In the genomic region with DNA sequence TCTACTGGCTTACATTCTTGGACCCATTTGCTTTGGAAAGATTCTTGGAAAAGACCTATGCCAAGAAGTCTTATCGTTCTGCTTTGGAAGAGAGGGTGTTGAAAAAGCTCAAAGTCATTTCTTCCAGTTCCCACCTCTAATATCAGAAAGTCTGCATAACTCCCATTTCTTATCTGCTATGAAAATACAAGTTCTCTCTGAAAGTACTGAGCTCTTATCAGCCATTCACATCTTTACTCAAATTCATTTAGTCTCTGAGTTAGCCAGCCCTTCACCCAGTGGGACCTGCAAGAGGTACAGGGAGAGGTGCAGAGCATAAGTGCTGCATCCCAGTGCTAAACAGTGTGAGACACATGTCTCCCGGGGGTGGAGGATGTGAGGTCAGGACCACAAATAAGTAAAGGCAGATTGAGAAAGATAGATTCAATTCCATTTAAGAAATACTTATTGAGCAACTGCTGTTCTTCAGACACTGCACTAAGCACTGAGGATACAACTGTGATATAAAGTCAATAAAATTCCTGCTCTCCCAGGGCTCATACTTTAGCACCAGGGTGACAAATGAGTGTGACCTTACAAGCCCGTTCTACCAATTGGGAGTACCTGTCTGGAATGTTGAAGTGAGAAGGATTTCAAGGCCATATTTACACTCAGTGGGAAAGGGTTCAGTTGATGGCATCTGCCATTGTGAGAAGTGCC, we compare ENCODE assay signal across 10 cellular contexts.
A peak's percentile ranks its signal among the peaks of the same experiment; 100 is the strongest.
DNase-seq lines count a peak whose midpoint lies in the region; ATAC-seq and TF ChIP-seq lines count a peak whose summit lies in the region.
"Had no signal": no experiment of that assay in that cellular context is flagged by ENCODE, and none has a peak within 500 bp of the region (broad histone marks: within the 10 kb centered on the region; RNA-seq: fewer than 3 reads in every experiment).

No MANE protein-coding gene starts in this region.

- peak overlapping the region; percentile 28; the same call in 1 of the 2 replicates for H3K23ac ChIP-seq in IMR-90 (ENCODE audit: low read depth, low read length)

- H3K9me1 ChIP-seq in IMR-90 (ENCODE audit: insufficient read depth, low read length), result peaks cover 15% of the 10 kb centered on the region

- H2BK120ac ChIP-seq in IMR-90 (ENCODE audit: low read depth, low read length), result peak overlapping the region; percentile 95

- intact Hi-C loops in IMR-90 (cut with micrococcal nuclease) (no loop called here), ascending aorta (cut with DNase I) (no loop called here)

- H3K4me1 ChIP-seq in IMR-90 (ENCODE audit: control insufficient read depth, insufficient read depth, low read length), result peaks cover 22% of the 10 kb centered on the region
- no peaks in the 10 kb centered on the region for H3K4me1 ChIP-seq in ascending aorta
- H3K4me1 ChIP-seq in neutrophil (ENCODE audit: control insufficient read depth in 1 of 2, insufficient read depth in 1 of 2, low read depth in 1 of 2, low read length in 1 of 2), result peaks cover 36 to 37% of the 10 kb centered on the region in 2 experiments
- H3K4me1 ChIP-seq: psoas muscle had no signal

- peak overlapping the region; percentile 90 for H3K4ac ChIP-seq in IMR-90 (ENCODE audit: low read depth, low read length)

- H3K9ac ChIP-seq in IMR-90 (ENCODE audit: low read depth, low read length), result no peak overlapping the region

- H3K14ac ChIP-seq in IMR-90 (replicated peaks; ENCODE audit: low read depth, low read length), result peak overlapping the region; percentile 77

- TF ChIP-seq POLR2A in IMR-90 (IDR thresholded peaks at IDR 0.05; ENCODE audit: low read depth, low read length), result no peak

- H3K27ac ChIP-seq in IMR-90 (ENCODE audit: insufficient read depth, low read length) (peak overlapping the region; percentile 79), ascending aorta (peak overlapping the region; percentile 11 to 30), neutrophil (peak overlapping the region; percentile 19)
- H3K27ac ChIP-seq: psoas muscle had no signal

- CTCF ChIA-PET in IMR-90 (lab: Yijun Ruan, JAX), result interaction anchor here (0.6 kb wide), 1 partner anchor 44 kb away, joined by 8 read pairs; no protein-coding TSS in a partner anchor

- no peak overlapping the region for H3K56ac ChIP-seq in IMR-90 (ENCODE audit: extremely low read depth, insufficient read depth, low read length)

- no peak for TF ChIP-seq RAD21 in IMR-90 (IDR thresholded peaks at IDR 0.05; ENCODE audit: low read length)

- peak overlapping the region; percentile 64; the same call in 2 of the 3 replicates for H2BK15ac ChIP-seq in IMR-90 (ENCODE audit: low read depth, low read length)

- TF ChIP-seq CTCF in IMR-90 (conservative IDR thresholded peaks at IDR 0.05; ENCODE audit: low read depth, low read length) (no peak), ascending aorta (IDR thresholded peaks at IDR 0.05) (no peak), neutrophil (IDR thresholded peaks at IDR 0.05) (no peak)

- no CpG with 5 or more reads among the region's 3 CpGs for WGBS in IMR-90 (ENCODE audit: extremely low coverage in 2 of 2, insufficient read length in 1 of 2), 2 experiments

- H3K9me3 ChIP-seq in IMR-90 (ENCODE audit: control insufficient read depth, insufficient read depth, low read length) (no peaks in the 10 kb centered on the region), ascending aorta (no peaks in the 10 kb centered on the region), neutrophil (no peaks in the 10 kb centered on the region)

- dilution Hi-C loops in IMR-90 (cut with HindIII; ENCODE audit: low sequenced_read_pairs, unreplicated experiment), result no loop called here

- H3K4me3 ChIP-seq in IMR-90 (ENCODE audit: insufficient read depth, low read depth, low read length) (no peak overlapping the region), ascending aorta (no peak overlapping the region), neutrophil (ENCODE audit: low read depth in 1 of 2, low read length in 1 of 2) (no peak overlapping the region)
- H3K4me3 ChIP-seq: psoas muscle had no signal

- H3K36me3 ChIP-seq in IMR-90 (ENCODE audit: control insufficient read depth, insufficient read depth, low read length) (peaks cover 4% of the 10 kb centered on the region), ascending aorta (peaks cover 11 to 31% of the 10 kb centered on the region in 2 donors), neutrophil (peaks cover 39% of the 10 kb centered on the region)

- DNase-seq in AG20443 (ENCODE audit: low spot score) (peak; percentile 65), IMR-90 (peak; percentile 60), ascending aorta (ENCODE audit: low spot score in 2 of 2) (no peak), DMS79 (lab: John Stamatoyannopoulos, UW) (no peak), SKM-1 treated with dmso at 0.1 percent for 144 hours (lab: John Stamatoyannopoulos, UW; ENCODE audit: unreplicated experiment) (no peak)
- DNase-seq: NCI-H1930, psoas muscle had no signal

- peak overlapping the region; percentile 41 to 80 for H4K8ac ChIP-seq in IMR-90 (ENCODE audit: low read depth in 2 of 2, low read length in 2 of 2)

- H2AK9ac ChIP-seq in IMR-90 (replicated peaks; ENCODE audit: low read depth, low read length, poor library complexity), result peak overlapping the region; percentile 22

- peak overlapping the region; percentile 94; the same call in 1 of the 2 replicates for H4K5ac ChIP-seq in IMR-90 (ENCODE audit: low read depth, low read length)

- no peak overlapping the region for H3K4me2 ChIP-seq in IMR-90 (ENCODE audit: low read depth, low read length)

- H2BK5ac ChIP-seq in IMR-90 (ENCODE audit: low read depth, low read length, poor library complexity, severe bottlenecking), result peak overlapping the region; percentile 97

- POLR2A ChIA-PET in IMR-90 (lab: Charles Lee; ENCODE audit: unreplicated experiment), result no interaction called here

- H2AK5ac ChIP-seq in IMR-90 (ENCODE audit: low read depth, low read length), result peak overlapping the region; percentile 72

- no peaks in the 10 kb centered on the region for H3K27me3 ChIP-seq in IMR-90 (ENCODE audit: control insufficient read depth, insufficient read depth, low read length)
- no peaks in the 10 kb centered on the region for H3K27me3 ChIP-seq in ascending aorta
- H3K27me3 ChIP-seq in neutrophil, result no peaks in the 10 kb centered on the region

- peak overlapping the region; percentile 91 for H2BK20ac ChIP-seq in IMR-90 (ENCODE audit: low read depth, low read length)

- in situ Hi-C loops in IMR-90 (cut with MboI; ENCODE audit: low sequenced_read_pairs), result no loop called here

- H2AFZ ChIP-seq in IMR-90 (replicated peaks; ENCODE audit: low read length, poor library complexity), result no peak overlapping the region

- H4K20me1 ChIP-seq in IMR-90 (ENCODE audit: insufficient read depth, low read length), result no peaks in the 10 kb centered on the region

- peak overlapping the region; percentile 89 for H4K91ac ChIP-seq in IMR-90 (ENCODE audit: insufficient read depth, low read depth, low read length)

- peaks cover 0 to 3% of the 10 kb centered on the region in 2 experiments; a peak in 1 of 4 replicates for H3K79me1 ChIP-seq in IMR-90 (ENCODE audit: low read depth in 1 of 2, low read length in 2 of 2)

- no TSS peak for BruUV-seq in IMR-90 (replicated peaks; lab: Mats Ljungman, UMichigan)

- peak; percentile 33; the same call in 1 of the 2 replicates for ATAC-seq in IMR-90 (ENCODE audit: low read depth)
- no peak for ATAC-seq in GM19452 (IDR thresholded peaks at IDR 0.05; ENCODE audit: unreplicated experiment)
- no peak for ATAC-seq in GM18511 (IDR thresholded peaks at IDR 0.05; ENCODE audit: unreplicated experiment)

- peak overlapping the region; percentile 97; the same call in 1 of the 2 replicates for H3K18ac ChIP-seq in IMR-90 (ENCODE audit: low read depth, low read length)

TF ChIP-seq in IMR-90, 13 proteins besides CTCF, POLR2A, EP300 and RAD21:
- TF ChIP-seq RCOR1 (IDR thresholded peaks at IDR 0.05; ENCODE audit: insufficient replicate concordance, low read length), result no peak
- TF ChIP-seq CEBPB (IDR thresholded peaks at IDR 0.05; ENCODE audit: low read depth, low read length), result peak; percentile 73
- no peak for TF ChIP-seq FOS (IDR thresholded peaks at IDR 0.05; ENCODE audit: low read depth, low read length)
- no peak for TF ChIP-seq BHLHE40 (IDR thresholded peaks at IDR 0.05; ENCODE audit: low read depth, low read length)
- no peak for TF ChIP-seq RFX5 (IDR thresholded peaks at IDR 0.05; ENCODE audit: low read depth, low read length)
- TF ChIP-seq, protein P1, sequence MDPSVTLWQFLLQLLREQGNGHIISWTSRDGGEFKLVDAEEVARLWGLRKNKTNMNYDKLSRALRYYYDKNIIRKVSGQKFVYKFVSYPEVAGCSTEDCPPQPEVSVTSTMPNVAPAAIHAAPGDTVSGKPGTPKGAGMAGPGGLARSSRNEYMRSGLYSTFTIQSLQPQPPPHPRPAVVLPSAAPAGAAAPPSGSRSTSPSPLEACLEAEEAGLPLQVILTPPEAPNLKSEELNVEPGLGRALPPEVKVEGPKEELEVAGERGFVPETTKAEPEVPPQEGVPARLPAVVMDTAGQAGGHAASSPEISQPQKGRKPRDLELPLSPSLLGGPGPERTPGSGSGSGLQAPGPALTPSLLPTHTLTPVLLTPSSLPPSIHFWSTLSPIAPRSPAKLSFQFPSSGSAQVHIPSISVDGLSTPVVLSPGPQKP (IDR thresholded peaks at IDR 0.05; ENCODE audit: borderline replicate concordance, low read depth, low read length), result no peak
TF ChIP-seq in IMR-90: peak in this region for 1.

Comparison
In these comparisons a context has a peak if more than half of its experiments do, and no peak if none do; other contexts are left out.
1. DNase-seq: peak in AG20443 (single experiment) and IMR-90 (single experiment); none in ascending aorta (0 of 2), DMS79 (single experiment) and SKM-1 treated with dmso at 0.1 percent for 144 hours (single experiment).
2. H3K27ac ChIP-seq: peak in every context shown above with its lines; median percentile 79 in IMR-90; 20 in ascending aorta; 19 in neutrophil.